ENCODE assay signal across 35 cellular contexts in the genomic region with DNA sequence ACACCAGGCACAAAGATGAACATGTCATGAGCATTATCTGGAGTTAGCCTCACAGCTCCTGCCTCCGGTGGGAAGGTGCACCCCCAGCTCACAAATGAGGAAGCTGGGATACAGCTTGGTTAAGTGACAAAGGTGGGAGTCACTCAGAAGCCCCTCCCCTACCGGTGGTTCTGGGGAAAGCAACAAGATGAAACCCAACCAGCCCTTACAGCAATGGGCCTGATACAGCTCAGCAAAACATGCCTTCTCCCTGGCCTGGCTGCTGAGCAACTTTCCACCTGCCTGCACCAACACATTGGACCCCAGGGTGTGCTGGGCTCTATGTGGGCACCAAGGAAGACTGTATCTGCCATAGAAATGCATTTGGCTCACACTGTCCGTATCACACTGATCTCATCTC.
DNase-seq lines count a peak whose midpoint lies in the region; ATAC-seq, FAIRE-seq and TF ChIP-seq lines count a peak whose summit lies in the region.
"Had no signal": no experiment of that assay in that cellular context is flagged by ENCODE, and none has a peak within 500 bp of the region (broad histone marks: within the 10 kb centered on the region; RNA-seq: fewer than 3 reads in every experiment).

No MANE protein-coding gene starts in this region.

- TF ChIP-seq CTCF in NB4 (IDR thresholded peaks at IDR 0.05; ENCODE audit: low read depth, low read length) (peak; percentile 32), endodermal cell (conservative IDR thresholded peaks at IDR 0.05) (peak; percentile 40)

- no peak overlapping the region for H3K4me3 ChIP-seq in NB4 (ENCODE audit: low read depth, low read length)
- H3K4me3 ChIP-seq in endodermal cell (ENCODE audit: low read length), result no peak overlapping the region
- no peak overlapping the region for H3K4me3 ChIP-seq in effector memory CD4-positive, alpha-beta T cell (ENCODE audit: insufficient read depth, low read depth, low read length, poor library complexity, severe bottlenecking)
- H3K4me3 ChIP-seq: esophagus muscularis mucosa, HAP-1, heart left ventricle, PC-9, prostate gland, right lobe of liver, stomach, thyroid gland, uterus had no signal

- H3K27me3 ChIP-seq in endodermal cell (ENCODE audit: control insufficient read depth, insufficient read depth, low read length, poor library complexity, severe bottlenecking), result no peaks in the 10 kb centered on the region
- no peaks in the 10 kb centered on the region for H3K27me3 ChIP-seq in effector memory CD4-positive, alpha-beta T cell (replicated peaks; ENCODE audit: control insufficient read depth, insufficient read depth, low read length, poor library complexity, severe bottlenecking)
- H3K27me3 ChIP-seq: heart left ventricle, right lobe of liver, thyroid gland, uterus had no signal

- no peak overlapping the region for H3K4me3 Mint-ChIP-seq in endodermal cell
- H3K4me3 Mint-ChIP-seq: activated CD4-positive, alpha-beta T cell treated with anti-CD3 and anti-CD28 coated beads for 36 hours; B cell; CD8-positive, alpha-beta T cell; dendritic cell treated with granulocyte-macrophage colony-stimulating factor and Interleukin-4, amounts not matched to agents 40 ng/mL and 50 ng/mL, for 4 days; naive thymus-derived CD4-positive, alpha-beta T cell had no signal

- WGBS in endodermal cell (ENCODE audit: insufficient coverage in 1 of 2, insufficient read length in 1 of 2), 2 experiments, result 90 to 95% methylated on average over 3 of the region's 3 CpGs

- H3K9ac ChIP-seq in endodermal cell (ENCODE audit: extremely low read depth, low read length, poor library complexity, severe bottlenecking), result no peak overlapping the region

- no peak overlapping the region for H3K27ac Mint-ChIP-seq in endodermal cell
- H3K27ac Mint-ChIP-seq: activated CD4-positive, alpha-beta T cell treated with anti-CD3 and anti-CD28 coated beads for 36 hours; B cell; CD8-positive, alpha-beta T cell; dendritic cell treated with granulocyte-macrophage colony-stimulating factor and Interleukin-4, amounts not matched to agents 40 ng/mL and 50 ng/mL, for 4 days had no signal

- no peaks in the 10 kb centered on the region for H3K4me1 ChIP-seq in endodermal cell (ENCODE audit: control insufficient read depth, insufficient read depth, low read length)
- no peaks in the 10 kb centered on the region for H3K4me1 ChIP-seq in effector memory CD4-positive, alpha-beta T cell (ENCODE audit: control insufficient read depth, insufficient read depth, low read length, poor library complexity, severe bottlenecking)
- H3K4me1 ChIP-seq: esophagus muscularis mucosa, HAP-1, heart left ventricle, prostate gland, right lobe of liver, stomach, thyroid gland, uterus had no signal

- DNase-seq in activated effector memory CD4-positive, alpha-beta T cell treated with anti-CD3 and anti-CD28 coated beads, Interleukin-2, amount 50 U/mL, for 16 hours, result peak; percentile 28
- DNase-seq in activated effector memory CD4-positive, alpha-beta T cell treated with Interleukin-2 at 50 U/mL for 16 hours, result no peak
- DNase-seq in NB4 (ENCODE audit: low read depth) (peak; percentile 41), endodermal cell (peak; percentile 62), RCC 7860 (ENCODE audit: low spot score) (no peak), medulla oblongata (ENCODE audit: extremely low spot score) (no peak)
- no peak for DNase-seq in effector memory CD4-positive, alpha-beta T cell
- DNase-seq: activated CD4-positive, alpha-beta T cell treated with anti-CD3 and anti-CD28 coated beads for 36 hours; CD8-positive, alpha-beta T cell; central memory CD4-positive, alpha-beta T cell; foreskin fibroblast; heart left ventricle; naive thymus-derived CD4-positive, alpha-beta T cell; NCI-H1105; NCI-H1930; NCI-H2171 treated with DMSO at 0.1 percent for 48 hours; NCI-H510A treated with DMSO at 0.1 percent for 48 hours; nucleus accumbens; PC-9; stimulated activated CD4-positive, alpha-beta T cell treated with anti-CD3 and anti-CD28 coated beads, Interleukin-12 subunit alpha, Interleukin-12 subunit beta, amount 100 ng/mL, for 4 hours; stimulated activated CD4-positive, alpha-beta T cell treated with anti-CD3 and anti-CD28 coated beads, Interleukin-2, amount 100 ng/mL, for 48 hours; stomach; thyroid gland; uterus had no signal

- H3K27ac ChIP-seq in endodermal cell (ENCODE audit: low read depth, low read length), result no peak overlapping the region
- H3K27ac ChIP-seq in effector memory CD4-positive, alpha-beta T cell (ENCODE audit: insufficient read depth, low read length, poor library complexity, severe bottlenecking), result no peak overlapping the region
- H3K27ac ChIP-seq: esophagus muscularis mucosa, heart left ventricle, PC-9, prostate gland, right lobe of liver, stomach, thyroid gland, uterus had no signal

- no peaks in the 10 kb centered on the region for H3K36me3 ChIP-seq in endodermal cell (ENCODE audit: control insufficient read depth, insufficient read depth, low read length)
- H3K36me3 ChIP-seq in effector memory CD4-positive, alpha-beta T cell (ENCODE audit: control insufficient read depth, insufficient read depth, low read length), result no peaks in the 10 kb centered on the region
- H3K36me3 ChIP-seq: esophagus muscularis mucosa, HAP-1, heart left ventricle, prostate gland, right lobe of liver, stomach, thyroid gland, uterus had no signal

- no peak for FAIRE-seq in RCC 7860 (lab: Jason Lieb, UNC)
- FAIRE-seq: A204.1, astrocyte had no signal

- ATAC-seq in HG03196 (IDR thresholded peaks at IDR 0.05; ENCODE audit: unreplicated experiment), result no peak
- ATAC-seq: activated CD4-positive, alpha-beta T cell treated with anti-CD3 and anti-CD28 coated beads for 36 hours; CD8-positive, alpha-beta T cell; heart left ventricle; naive thymus-derived CD4-positive, alpha-beta T cell; right lobe of liver; Right ventricle myocardium inferior; SK-N-SH treated with all-trans-retinoic acid at 6 μM for 48 hours had no signal

- peaks cover 41% of the 10 kb centered on the region for H3K27me3 Mint-ChIP-seq in endodermal cell (ENCODE audit: insufficient read depth)
- H3K27me3 Mint-ChIP-seq: activated CD4-positive, alpha-beta T cell treated with anti-CD3 and anti-CD28 coated beads for 36 hours had no signal

- H3K9me3 Mint-ChIP-seq in endodermal cell, result no peaks in the 10 kb centered on the region
- H3K9me3 Mint-ChIP-seq: CD8-positive, alpha-beta T cell; dendritic cell treated with granulocyte-macrophage colony-stimulating factor and Interleukin-4, amounts not matched to agents 40 ng/mL and 50 ng/mL, for 4 days had no signal

- no peaks in the 10 kb centered on the region for H3K4me1 Mint-ChIP-seq in endodermal cell
- H3K4me1 Mint-ChIP-seq: B cell had no signal

- H3K36me3 Mint-ChIP-seq in endodermal cell (ENCODE audit: low read depth), result no peaks in the 10 kb centered on the region
- H3K36me3 Mint-ChIP-seq: CD8-positive, alpha-beta T cell; naive thymus-derived CD4-positive, alpha-beta T cell had no signal

- no peaks in the 10 kb centered on the region for H3K9me3 ChIP-seq in endodermal cell (ENCODE audit: control insufficient read depth, low read length)
- no peaks in the 10 kb centered on the region for H3K9me3 ChIP-seq in effector memory CD4-positive, alpha-beta T cell (ENCODE audit: control insufficient read depth, low read length)
- H3K9me3 ChIP-seq: esophagus muscularis mucosa, HAP-1, heart left ventricle, prostate gland, right lobe of liver, stomach, thyroid gland, uterus had no signal

- no peak for TF ChIP-seq POLR2A in NB4 (IDR thresholded peaks at IDR 0.05; ENCODE audit: extremely low read depth, insufficient read length)

Comparison
In these comparisons a context has a peak if more than half of its experiments do, and no peak if none do; other contexts are left out.
1. DNase-seq: peak in activated effector memory CD4-positive, alpha-beta T cell treated with anti-CD3 and anti-CD28 coated beads, Interleukin-2, amount 50 U/mL, for 16 hours (single experiment), NB4 (single experiment) and endodermal cell (single experiment); none in activated effector memory CD4-positive, alpha-beta T cell treated with Interleukin-2 at 50 U/mL for 16 hours (single experiment), RCC 7860 (single experiment), medulla oblongata (single experiment) and effector memory CD4-positive, alpha-beta T cell (0 of 3).